33 cellular contexts compared by ENCODE assay signal in the genomic region with DNA sequence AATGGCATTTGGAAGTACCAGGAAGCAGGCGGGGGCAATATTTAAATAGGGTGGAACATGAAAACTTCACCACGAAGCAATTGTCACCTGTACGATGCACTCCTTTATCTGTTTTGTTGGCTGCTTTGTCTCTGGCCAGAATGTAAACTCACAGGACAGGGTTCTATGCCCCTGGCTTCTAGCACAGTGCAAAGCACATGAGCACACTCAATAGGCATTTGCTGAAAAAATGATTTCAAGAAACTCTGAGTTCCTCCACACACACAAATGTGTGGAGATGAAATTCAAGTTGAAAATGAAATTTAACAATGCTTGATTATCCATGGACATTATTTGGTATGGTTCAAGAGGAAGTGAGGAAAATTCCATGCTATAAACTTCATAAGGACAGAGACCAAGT.
DNase-seq lines count a peak whose midpoint lies in the region; ATAC-seq, FAIRE-seq and TF ChIP-seq lines count a peak whose summit lies in the region.
"Had no signal": no experiment of that assay in that cellular context is flagged by ENCODE, and none has a peak within 500 bp of the region (broad histone marks: within the 10 kb centered on the region; RNA-seq: fewer than 3 reads in every experiment).

No MANE protein-coding gene starts in this region.

- H3K4me1 Mint-ChIP-seq in GM23338 = peaks cover 7% of the 10 kb centered on the region; the same call in 1 of the 3 replicates
- no peaks in the 10 kb centered on the region for H3K4me1 Mint-ChIP-seq in activated T-cell treated with anti-CD3 and anti-CD28 coated beads, Interleukin-2, amount 50 U/mL, for 4 hours (ENCODE audit: low read depth)
- H3K4me1 Mint-ChIP-seq: activated naive CD8-positive, alpha-beta T cell treated with anti-CD3 and anti-CD28 coated beads for 36 hours; T-helper 17 cell had no signal

- no peaks in the 10 kb centered on the region for H3K9me3 ChIP-seq in endothelial cell of umbilical vein (replicated peaks; ENCODE audit: control insufficient read depth, insufficient read depth, low read length)
- no peaks in the 10 kb centered on the region for H3K9me3 ChIP-seq in neural cell (ENCODE audit: low read length)
- H3K9me3 ChIP-seq: esophagus muscularis mucosa, gastrocnemius medialis, testis, uterus had no signal

- H3K4me1 ChIP-seq in endothelial cell of umbilical vein (ENCODE audit: control insufficient read depth, extremely low read depth, insufficient read depth, low read length) = peaks cover 70% of the 10 kb centered on the region
- H3K4me1 ChIP-seq in GM23338 (ENCODE audit: insufficient read depth) = no peaks in the 10 kb centered on the region
- H3K4me1 ChIP-seq: testis, uterus had no signal

- no peaks in the 10 kb centered on the region for H3K36me3 ChIP-seq in endothelial cell of umbilical vein (ENCODE audit: control insufficient read depth in 2 of 2, extremely low read depth in 1 of 2, insufficient read depth in 2 of 2, low read length in 2 of 2)
- H3K36me3 ChIP-seq in neural cell (ENCODE audit: insufficient read depth, low read length) = no peaks in the 10 kb centered on the region
- no peaks in the 10 kb centered on the region for H3K36me3 ChIP-seq in GM23338 (ENCODE audit: insufficient read depth)
- H3K36me3 ChIP-seq: esophagus muscularis mucosa, gastrocnemius medialis, uterus had no signal

- no peaks in the 10 kb centered on the region for H3K9me2 ChIP-seq in neural cell (ENCODE audit: insufficient read depth, low read length)
- peaks cover 3% of the 10 kb centered on the region; the same call in 1 of the 2 replicates for H3K9me2 ChIP-seq in GM23338 (ENCODE audit: insufficient read depth)

- CTCF ChIA-PET in endothelial cell of umbilical vein (lab: Charles Lee) = interaction anchor here (1.1 to 3.7 kb wide), 5 partner anchors 13 to 47 kb away, joined by 3 to 18 read pairs (median 16); no protein-coding TSS in a partner anchor

- no peak overlapping the region for H3K4me3 Mint-ChIP-seq in GM23338
- H3K4me3 Mint-ChIP-seq in activated T-cell treated with anti-CD3 and anti-CD28 coated beads, Interleukin-2, amount 50 U/mL, for 4 hours = no peak overlapping the region
- H3K4me3 Mint-ChIP-seq: activated naive CD8-positive, alpha-beta T cell treated with anti-CD3 and anti-CD28 coated beads for 36 hours; activated T-cell treated with anti-CD3 and anti-CD28 coated beads, Interleukin-2, amount 50 U/mL, for 24 hours; nephron; T-helper 17 cell had no signal

- no peaks in the 10 kb centered on the region for H3K9me3 Mint-ChIP-seq in GM23338
- H3K9me3 Mint-ChIP-seq in activated T-cell treated with anti-CD3 and anti-CD28 coated beads, Interleukin-2, amount 50 U/mL, for 4 hours = no peaks in the 10 kb centered on the region
- H3K9me3 Mint-ChIP-seq: activated naive CD8-positive, alpha-beta T cell treated with anti-CD3 and anti-CD28 coated beads for 36 hours; activated T-cell treated with anti-CD3 and anti-CD28 coated beads, Interleukin-2, amount 50 U/mL, for 24 hours; nephron had no signal

- H3K9me1 ChIP-seq in endothelial cell of umbilical vein (replicated peaks; ENCODE audit: control insufficient read depth, extremely low read depth, insufficient read depth, low read length) = no peaks in the 10 kb centered on the region

- dilution Hi-C loops in endothelial cell of umbilical vein (cut with MboI; ENCODE audit: extremely low pct_ligation_motif_present, low sequenced_read_pairs) = no loop called here

- POLR2A ChIA-PET in endothelial cell of umbilical vein (lab: Charles Lee) = interaction anchor here (0.8 kb wide), 1 partner anchor 14 kb away, joined by 5 read pairs; no protein-coding TSS in a partner anchor

- H3K79me2 ChIP-seq in endothelial cell of umbilical vein (ENCODE audit: control insufficient read depth, insufficient read depth, low read length) (no peaks in the 10 kb centered on the region), neural cell (replicated peaks; ENCODE audit: insufficient read depth, low read length) (no peaks in the 10 kb centered on the region), GM23338 (replicated peaks; ENCODE audit: insufficient read depth) (no peaks in the 10 kb centered on the region)
- H3K79me2 ChIP-seq: hepatocyte had no signal

- H3K27me3 ChIP-seq in endothelial cell of umbilical vein (ENCODE audit: control insufficient read depth in 2 of 2, insufficient read depth in 2 of 2, low read length in 2 of 2) (no peaks in the 10 kb centered on the region), neural cell (ENCODE audit: insufficient read depth, low read depth, low read length) (no peaks in the 10 kb centered on the region), GM23338 (ENCODE audit: insufficient read depth) (no peaks in the 10 kb centered on the region)
- H3K27me3 ChIP-seq: esophagus muscularis mucosa, gastrocnemius medialis, hepatocyte, testis, uterus had no signal

- H3K27ac ChIP-seq in endothelial cell of umbilical vein (ENCODE audit: insufficient read depth, low read depth, low read length) (peak overlapping the region; percentile 98), neural cell (ENCODE audit: low read length) (peak overlapping the region; percentile 75), GM23338 (ENCODE audit: low read depth) (no peak overlapping the region)
- H3K27ac ChIP-seq: esophagus muscularis mucosa, gastrocnemius medialis, hepatocyte, SK-N-MC, testis, uterus had no signal

- H3K4me2 ChIP-seq in endothelial cell of umbilical vein (ENCODE audit: insufficient read depth, low read length) = peak overlapping the region; percentile 65
- peak overlapping the region; percentile 57 for H3K4me2 ChIP-seq in neural cell (ENCODE audit: low read length)
- no peak overlapping the region for H3K4me2 ChIP-seq in GM23338
- H3K4me2 ChIP-seq: hepatocyte had no signal

- H3F3A ChIP-seq in neural cell (ENCODE audit: insufficient read depth, low read length, poor library complexity, severe bottlenecking) (peaks cover 4% of the 10 kb centered on the region), GM23338 (replicated peaks; ENCODE audit: low read depth) (no peaks in the 10 kb centered on the region)

- H3K4me3 ChIP-seq in endothelial cell of umbilical vein (replicated peaks in 1 of 3; ENCODE audit: insufficient read depth in 1 of 3, low read depth in 1 of 3, low read length in 3 of 3) (no peak overlapping the region), neural cell (ENCODE audit: low read length) (peak overlapping the region; percentile 53), GM23338 (no peak overlapping the region)
- H3K4me3 ChIP-seq: esophagus muscularis mucosa, gastrocnemius medialis, hepatocyte, SK-N-MC, testis, uterus had no signal

- DNase-seq in EL (peak; percentile 25), RKO (ENCODE audit: low spot score) (peak; percentile 8), endothelial cell of umbilical vein (ENCODE audit: low read depth, low spot score) (peak; percentile 22), left colon (no peak), sciatic nerve (ENCODE audit: low spot score) (no peak), GM23338 (ENCODE audit: low spot score) (no peak)
- DNase-seq in activated T-cell treated with anti-CD3 and anti-CD28 coated beads, Interleukin-2, amount 50 U/mL, for 4 hours = no peak
- DNase-seq: ACHN; activated gamma-delta T cell; activated naive CD8-positive, alpha-beta T cell treated with anti-CD3 and anti-CD28 coated beads for 36 hours; activated T-cell treated with anti-CD3 and anti-CD28 coated beads, Interleukin-2, amount 50 U/mL, for 24 hours; aorta; cortex of kidney; DMS153; effector memory CD4-positive, alpha-beta T cell; gastrocnemius medialis; GDM1; KBM-7; left cardiac atrium; NCI-H1105; NCI-H1930; NCI-H510A; stimulated activated CD4-positive, alpha-beta T cell treated with anti-CD3 and anti-CD28 coated beads, Interleukin-1b, Interleukin-23, amount 100 ng/mL, for 48 hours; stimulated activated naive CD8-positive, alpha-beta T cell treated with anti-CD3 and anti-CD28 coated beads, Interleukin-15, Interleukin-2, amounts not matched to agents 100 U/mL and 50 U/mL, for 24 hours; T-helper 17 cell; testis; uterus had no signal

- H3K27me3 Mint-ChIP-seq in GM23338 (ENCODE audit: insufficient read depth, low read depth, poor library complexity) = peaks cover 1% of the 10 kb centered on the region
- peaks cover 2% of the 10 kb centered on the region for H3K27me3 Mint-ChIP-seq in activated T-cell treated with anti-CD3 and anti-CD28 coated beads, Interleukin-2, amount 50 U/mL, for 4 hours (ENCODE audit: low read depth)
- H3K27me3 Mint-ChIP-seq: activated naive CD8-positive, alpha-beta T cell treated with anti-CD3 and anti-CD28 coated beads for 36 hours; activated T-cell treated with anti-CD3 and anti-CD28 coated beads, Interleukin-2, amount 50 U/mL, for 24 hours had no signal

- FAIRE-seq in endothelial cell of umbilical vein (lab: Jason Lieb, UNC) = no peak
- FAIRE-seq: TTC549 had no signal

- H3K9ac ChIP-seq in endothelial cell of umbilical vein (replicated peaks; ENCODE audit: extremely low read depth, insufficient read depth, low read length) (peak overlapping the region; percentile 51), neural cell (ENCODE audit: low read length) (peak overlapping the region; percentile 25)

- H2AFZ ChIP-seq in endothelial cell of umbilical vein (ENCODE audit: low read depth, low read length) (no peak overlapping the region), neural cell (ENCODE audit: low read depth, low read length) (no peak overlapping the region), GM23338 (no peak overlapping the region)
- H2AFZ ChIP-seq: hepatocyte had no signal

- no peak for TF ChIP-seq EP300 in neural cell (conservative IDR thresholded peaks at IDR 0.05; ENCODE audit: poor library complexity, severe bottlenecking)

- no peak for TF ChIP-seq POLR2A in endothelial cell of umbilical vein (IDR thresholded peaks at IDR 0.05; ENCODE audit: low read depth, low read length)

- no peaks in the 10 kb centered on the region for H3K36me3 Mint-ChIP-seq in GM23338 (ENCODE audit: low read depth)
- H3K36me3 Mint-ChIP-seq in activated T-cell treated with anti-CD3 and anti-CD28 coated beads, Interleukin-2, amount 50 U/mL, for 4 hours (ENCODE audit: insufficient read depth) = no peaks in the 10 kb centered on the region
- H3K36me3 Mint-ChIP-seq: activated naive CD8-positive, alpha-beta T cell treated with anti-CD3 and anti-CD28 coated beads for 36 hours had no signal

- intact Hi-C loops in endothelial cell of umbilical vein (cut with micrococcal nuclease) = loop anchor here (10.0 kb wide), 1 partner anchor 1348 kb away; a partner anchor contains a TSS
- intact Hi-C loops in left colon (cut with DNase I, micrococcal nuclease) = no loop called here
- intact Hi-C loops in sciatic nerve (cut with DNase I) = no loop called here

- no peaks in the 10 kb centered on the region for H4K20me1 ChIP-seq in endothelial cell of umbilical vein (replicated peaks; ENCODE audit: control insufficient read depth, extremely low read depth, insufficient read depth, low read length)
- no peaks in the 10 kb centered on the region for H4K20me1 ChIP-seq in neural cell (ENCODE audit: insufficient read depth)
- no peaks in the 10 kb centered on the region for H4K20me1 ChIP-seq in GM23338 (replicated peaks; ENCODE audit: insufficient read depth)

- no peak for ATAC-seq in left colon
- ATAC-seq in sciatic nerve = no peak
- ATAC-seq in GM23338 = no peak
- no peak for ATAC-seq in activated T-cell treated with anti-CD3 and anti-CD28 coated beads, Interleukin-2, amount 50 U/mL, for 4 hours
- ATAC-seq: gastrocnemius medialis; left cardiac atrium; stimulated activated naive CD8-positive, alpha-beta T cell treated with anti-CD3 and anti-CD28 coated beads, Interleukin-15, Interleukin-2, amounts not matched to agents 100 U/mL and 50 U/mL, for 24 hours; T-helper 17 cell had no signal

- no peak overlapping the region for H3K27ac Mint-ChIP-seq in GM23338
- H3K27ac Mint-ChIP-seq: activated naive CD8-positive, alpha-beta T cell treated with anti-CD3 and anti-CD28 coated beads for 36 hours; activated T-cell treated with anti-CD3 and anti-CD28 coated beads, Interleukin-2, amount 50 U/mL, for 24 hours; nephron; T-helper 17 cell had no signal

- no peak for TF ChIP-seq RAD21 in neural cell (conservative IDR thresholded peaks at IDR 0.05)

- no peak for TF ChIP-seq CTCF in endothelial cell of umbilical vein (IDR thresholded peaks at IDR 0.05; ENCODE audit: extremely low read depth in 1 of 2, insufficient read depth in 1 of 2, low read depth in 1 of 2, low read length in 2 of 2)
- no peak for TF ChIP-seq CTCF in neural cell (IDR thresholded peaks at IDR 0.05; ENCODE audit: poor library complexity, severe bottlenecking)
- no peak for TF ChIP-seq CTCF in GM23338 (conservative IDR thresholded peaks at IDR 0.05; ENCODE audit: low read depth in 2 of 2)

- no TSS peak for BruUV-seq in endothelial cell of umbilical vein (replicated peaks; lab: Mats Ljungman, UMichigan)

Comparison
In these comparisons a context has a peak if more than half of its experiments do, and no peak if none do; other contexts are left out.
1. DNase-seq: peak in EL (single experiment), RKO (single experiment) and endothelial cell of umbilical vein (single experiment); none in left colon (0 of 2), sciatic nerve (single experiment), GM23338 (single experiment) and activated T-cell treated with anti-CD3 and anti-CD28 coated beads, Interleukin-2, amount 50 U/mL, for 4 hours (single experiment).